In genomic region chr12:11730299-11731041, GRCh38 we compare ENCODE assay signal across 8 cellular contexts.
DNase-seq lines count a peak whose midpoint lies in the region; ATAC-seq and TF ChIP-seq lines count a peak whose summit lies in the region.

No MANE protein-coding gene starts in this region.

- no peaks in the 10 kb centered on the region for H3K27me3 ChIP-seq in CD4-positive, alpha-beta T cell (ENCODE audit: control insufficient read depth, insufficient read depth, low read length)
- H3K27me3 ChIP-seq in hepatocyte: no peaks in the 10 kb centered on the region

- H3K4me3 ChIP-seq in hepatocyte: no peak overlapping the region

- POLR2A ChIA-PET in CD4-positive, alpha-beta T cell (lab: Charles Lee): interaction anchor here (0.5 kb wide), 1 partner anchor 40 kb away, joined by 3 read pairs; no protein-coding TSS in a partner anchor

- no peak for TF ChIP-seq CTCF in CD4-positive, alpha-beta T cell (IDR thresholded peaks at IDR 0.05)
- TF ChIP-seq CTCF in hepatocyte (IDR thresholded peaks at IDR 0.05; ENCODE audit: poor library complexity): no peak

- intact Hi-C loops in CD4-positive, alpha-beta T cell (cut with DNase I, micrococcal nuclease): loop anchor here in 1 of 2 experiments (5.0 kb wide), 1 partner anchor 37 kb away; no protein-coding TSS in a partner anchor

- H3K79me2 ChIP-seq in hepatocyte: peaks cover 64% of the 10 kb centered on the region

- H3K4me3 Mint-ChIP-seq in CD4-positive, alpha-beta T cell: peak overlapping the region; percentile 53

- H3K9me3 Mint-ChIP-seq in CD4-positive, alpha-beta T cell: no peaks in the 10 kb centered on the region

- H3K4me2 ChIP-seq in hepatocyte: no peak overlapping the region

- H2AFZ ChIP-seq in hepatocyte: no peak overlapping the region

- no peak for DNase-seq in CD4-positive, alpha-beta T cell
- DNase-seq in NCI-H510A (lab: John Stamatoyannopoulos, UW) (peak; percentile 88), hepatocyte (ENCODE audit: low spot score) (peak; percentile 72), D341Med (ENCODE audit: low spot score) (no peak)
- no peak for DNase-seq in stimulated activated CD4-positive, alpha-beta T cell treated with anti-CD3 and anti-CD28 coated beads, Interleukin-15, amount 100 ng/mL, for 24 hours
- no peak for DNase-seq in stimulated activated naive CD4-positive, alpha-beta T cell treated with Interleukin-2 at 50 U/mL for 16 hours (lab: John Stamatoyannopoulos, UW)

- H3K4me1 Mint-ChIP-seq in CD4-positive, alpha-beta T cell (ENCODE audit: low read depth): peaks cover 75% of the 10 kb centered on the region

- 84% methylated on average over 8 of the region's 8 CpGs for WGBS in hepatocyte (ENCODE audit: low lambda C conversion rate, missing lambda C conversion rate)

- H3K36me3 ChIP-seq in hepatocyte (replicated peaks; ENCODE audit: insufficient read depth, low read depth): no peaks in the 10 kb centered on the region

- H3K9me3 ChIP-seq in CD4-positive, alpha-beta T cell (ENCODE audit: control insufficient read depth, low read length): no peaks in the 10 kb centered on the region
- no peaks in the 10 kb centered on the region for H3K9me3 ChIP-seq in hepatocyte (ENCODE audit: low read depth)

- peaks cover 28% of the 10 kb centered on the region for H3K4me1 ChIP-seq in hepatocyte (ENCODE audit: insufficient read depth)

- H3K27ac Mint-ChIP-seq in CD4-positive, alpha-beta T cell: peak overlapping the region; percentile 92

- H3K27ac ChIP-seq in CD4-positive, alpha-beta T cell (ENCODE audit: low read depth, low read length): peak overlapping the region; percentile 68
- H3K27ac ChIP-seq in hepatocyte: peak overlapping the region; percentile 76

- no peaks in the 10 kb centered on the region for H4K20me1 ChIP-seq in hepatocyte (ENCODE audit: insufficient read depth, poor library complexity, severe bottlenecking)

- H3K27me3 Mint-ChIP-seq in CD4-positive, alpha-beta T cell: no peaks in the 10 kb centered on the region

- CTCF ChIA-PET in CD4-positive, alpha-beta T cell (lab: Charles Lee): interaction anchor here (0.6 kb wide), 1 partner anchor 108 kb away, joined by 3 read pairs; no protein-coding TSS in a partner anchor

- no peaks in the 10 kb centered on the region for H3K36me3 Mint-ChIP-seq in CD4-positive, alpha-beta T cell (ENCODE audit: low read depth)

- no peak for ATAC-seq in CD4-positive, alpha-beta T cell (ENCODE audit: poor library complexity)
- peak; percentile 37 for ATAC-seq in GM21423 (IDR thresholded peaks at IDR 0.05; ENCODE audit: unreplicated experiment)
- no peak for ATAC-seq in GM19463 (IDR thresholded peaks at IDR 0.05; ENCODE audit: unreplicated experiment)

- H3K9me2 ChIP-seq in hepatocyte (replicated peaks; ENCODE audit: insufficient read depth): no peaks in the 10 kb centered on the region

Comparison
In these comparisons a context has a peak if more than half of its experiments do, and no peak if none do; other contexts are left out.
1. DNase-seq: peak in NCI-H510A (single experiment) and hepatocyte (single experiment); none in CD4-positive, alpha-beta T cell (0 of 10), stimulated activated CD4-positive, alpha-beta T cell treated with anti-CD3 and anti-CD28 coated beads, Interleukin-15, amount 100 ng/mL, for 24 hours (single experiment), stimulated activated naive CD4-positive, alpha-beta T cell treated with Interleukin-2 at 50 U/mL for 16 hours (single experiment) and D341Med (single experiment).